1 cellular context compared by ENCODE assay signal in genomic region chr17:80477647-80478478, GRCh38.
TF ChIP-seq lines count a peak whose summit lies in the region.

No MANE protein-coding gene starts in this region.

TF ChIP-seq in HepG2, 621 proteins besides CTCF, POLR2A, EP300 and RAD21 (continued from another document and continues in another):
- TF ChIP-seq ZXDC (CRISPR knock-in tag; IDR thresholded peaks at IDR 0.05) (no peak), ZBTB3 (CRISPR knock-in tag; IDR thresholded peaks at IDR 0.05; ENCODE audit: borderline replicate concordance, low read depth) (no peak), ATM (IDR thresholded peaks at IDR 0.05; ENCODE audit: borderline replicate concordance) (no peak), RXRA (CRISPR knock-in tag; IDR thresholded peaks at IDR 0.05) (no peak), ZNF724P (CRISPR knock-in tag; IDR thresholded peaks at IDR 0.05; ENCODE audit: borderline replicate concordance) (no peak), SMARCE1 (IDR thresholded peaks at IDR 0.05; ENCODE audit: borderline replicate concordance) (no peak), NAIF1 (CRISPR knock-in tag; IDR thresholded peaks at IDR 0.05; ENCODE audit: borderline replicate concordance) (no peak), HHEX (CRISPR knock-in tag; IDR thresholded peaks at IDR 0.05) (no peak), ZNF253 (CRISPR knock-in tag; IDR thresholded peaks at IDR 0.05; ENCODE audit: borderline replicate concordance) (no peak), TCF7L2 (IDR thresholded peaks at IDR 0.05; ENCODE audit: low read depth, low read length) (no peak), ETV6 (CRISPR knock-in tag; conservative IDR thresholded peaks at IDR 0.05) (no peak), HNRNPH1 (optimal IDR thresholded peaks at IDR 0.05; ENCODE audit: low read depth, low read length) (no peak), ZNF256 (CRISPR knock-in tag; conservative IDR thresholded peaks at IDR 0.05) (no peak), TEAD2 (CRISPR knock-in tag; IDR thresholded peaks at IDR 0.05) (no peak), ISL2 (CRISPR knock-in tag; IDR thresholded peaks at IDR 0.05) (no peak), FOXA3 (CRISPR knock-in tag; IDR thresholded peaks at IDR 0.05) (no peak), TMF1 (CRISPR knock-in tag; IDR thresholded peaks at IDR 0.05; ENCODE audit: low read depth) (no peak), ZKSCAN1 (IDR thresholded peaks at IDR 0.05; ENCODE audit: low read length) (no peak), ZBTB38 (CRISPR knock-in tag; IDR thresholded peaks at IDR 0.05) (peak; percentile 67; the same call in 1 of the 2 replicates), ZNF570 (CRISPR knock-in tag; IDR thresholded peaks at IDR 0.05; ENCODE audit: borderline replicate concordance) (no peak), ZNF205 (CRISPR knock-in tag; IDR thresholded peaks at IDR 0.05) (no peak), XRCC5 (optimal IDR thresholded peaks at IDR 0.05; ENCODE audit: low read length) (peak; percentile 64), FOXP1 (IDR thresholded peaks at IDR 0.05) (no peak), FOXP1 (CRISPR knock-in tag; IDR thresholded peaks at IDR 0.05) (no peak), ZNF232 (CRISPR knock-in tag; IDR thresholded peaks at IDR 0.05; ENCODE audit: borderline replicate concordance) (no peak), ZNF687 (CRISPR knock-in tag; IDR thresholded peaks at IDR 0.05) (peak; percentile 46; the same call in 1 of the 2 replicates), SSRP1 (CRISPR knock-in tag; IDR thresholded peaks at IDR 0.05) (no peak), THAP7 (CRISPR knock-in tag; IDR thresholded peaks at IDR 0.05) (no peak), MED1 (CRISPR knock-in tag; IDR thresholded peaks at IDR 0.05) (no peak), ZFY (CRISPR knock-in tag; IDR thresholded peaks at IDR 0.05) (0 out of 2 replicates have a peak, but pooled peaks have one; percentile 43), SALL2 (CRISPR knock-in tag; IDR thresholded peaks at IDR 0.05) (no peak), TIGD3 (CRISPR knock-in tag; IDR thresholded peaks at IDR 0.05; ENCODE audit: borderline replicate concordance) (no peak), HOXA5 (CRISPR knock-in tag; IDR thresholded peaks at IDR 0.05) (no peak), NFIC (IDR thresholded peaks at IDR 0.05; ENCODE audit: low read length) (no peak), JARID2 (CRISPR knock-in tag; IDR thresholded peaks at IDR 0.05; ENCODE audit: insufficient replicate concordance) (no peak), NFKB2 (CRISPR knock-in tag; IDR thresholded peaks at IDR 0.05; ENCODE audit: borderline replicate concordance) (no peak)
- TF ChIP-seq, protein P1, sequence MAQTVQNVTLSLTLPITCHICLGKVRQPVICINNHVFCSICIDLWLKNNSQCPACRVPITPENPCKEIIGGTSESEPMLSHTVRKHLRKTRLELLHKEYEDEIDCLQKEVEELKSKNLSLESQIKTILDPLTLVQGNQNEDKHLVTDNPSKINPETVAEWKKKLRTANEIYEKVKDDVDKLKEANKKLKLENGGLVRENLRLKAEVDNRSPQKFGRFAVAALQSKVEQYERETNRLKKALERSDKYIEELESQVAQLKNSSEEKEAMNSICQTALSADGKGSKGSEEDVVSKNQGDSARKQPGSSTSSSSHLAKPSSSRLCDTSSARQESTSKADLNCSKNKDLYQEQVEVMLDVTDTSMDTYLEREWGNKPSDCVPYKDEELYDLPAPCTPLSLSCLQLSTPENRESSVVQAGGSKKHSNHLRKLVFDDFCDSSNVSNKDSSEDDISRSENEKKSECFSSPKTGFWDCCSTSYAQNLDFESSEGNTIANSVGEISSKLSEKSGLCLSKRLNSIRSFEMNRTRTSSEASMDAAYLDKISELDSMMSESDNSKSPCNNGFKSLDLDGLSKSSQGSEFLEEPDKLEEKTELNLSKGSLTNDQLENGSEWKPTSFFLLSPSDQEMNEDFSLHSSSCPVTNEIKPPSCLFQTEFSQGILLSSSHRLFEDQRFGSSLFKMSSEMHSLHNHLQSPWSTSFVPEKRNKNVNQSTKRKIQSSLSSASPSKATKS (CRISPR knock-in tag; IDR thresholded peaks at IDR 0.05) = no peak
- TF ChIP-seq, protein P2, sequence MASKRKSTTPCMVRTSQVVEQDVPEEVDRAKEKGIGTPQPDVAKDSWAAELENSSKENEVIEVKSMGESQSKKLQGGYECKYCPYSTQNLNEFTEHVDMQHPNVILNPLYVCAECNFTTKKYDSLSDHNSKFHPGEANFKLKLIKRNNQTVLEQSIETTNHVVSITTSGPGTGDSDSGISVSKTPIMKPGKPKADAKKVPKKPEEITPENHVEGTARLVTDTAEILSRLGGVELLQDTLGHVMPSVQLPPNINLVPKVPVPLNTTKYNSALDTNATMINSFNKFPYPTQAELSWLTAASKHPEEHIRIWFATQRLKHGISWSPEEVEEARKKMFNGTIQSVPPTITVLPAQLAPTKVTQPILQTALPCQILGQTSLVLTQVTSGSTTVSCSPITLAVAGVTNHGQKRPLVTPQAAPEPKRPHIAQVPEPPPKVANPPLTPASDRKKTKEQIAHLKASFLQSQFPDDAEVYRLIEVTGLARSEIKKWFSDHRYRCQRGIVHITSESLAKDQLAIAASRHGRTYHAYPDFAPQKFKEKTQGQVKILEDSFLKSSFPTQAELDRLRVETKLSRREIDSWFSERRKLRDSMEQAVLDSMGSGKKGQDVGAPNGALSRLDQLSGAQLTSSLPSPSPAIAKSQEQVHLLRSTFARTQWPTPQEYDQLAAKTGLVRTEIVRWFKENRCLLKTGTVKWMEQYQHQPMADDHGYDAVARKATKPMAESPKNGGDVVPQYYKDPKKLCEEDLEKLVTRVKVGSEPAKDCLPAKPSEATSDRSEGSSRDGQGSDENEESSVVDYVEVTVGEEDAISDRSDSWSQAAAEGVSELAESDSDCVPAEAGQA (IDR thresholded peaks at IDR 0.05; ENCODE audit: low read depth) = no peak
- TF ChIP-seq, protein P2 (CRISPR knock-in tag; IDR thresholded peaks at IDR 0.05; ENCODE audit: borderline replicate concordance) = no peak
- TF ChIP-seq, protein P3, sequence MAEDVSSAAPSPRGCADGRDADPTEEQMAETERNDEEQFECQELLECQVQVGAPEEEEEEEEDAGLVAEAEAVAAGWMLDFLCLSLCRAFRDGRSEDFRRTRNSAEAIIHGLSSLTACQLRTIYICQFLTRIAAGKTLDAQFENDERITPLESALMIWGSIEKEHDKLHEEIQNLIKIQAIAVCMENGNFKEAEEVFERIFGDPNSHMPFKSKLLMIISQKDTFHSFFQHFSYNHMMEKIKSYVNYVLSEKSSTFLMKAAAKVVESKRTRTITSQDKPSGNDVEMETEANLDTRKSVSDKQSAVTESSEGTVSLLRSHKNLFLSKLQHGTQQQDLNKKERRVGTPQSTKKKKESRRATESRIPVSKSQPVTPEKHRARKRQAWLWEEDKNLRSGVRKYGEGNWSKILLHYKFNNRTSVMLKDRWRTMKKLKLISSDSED (CRISPR knock-in tag; IDR thresholded peaks at IDR 0.05) = no peak
- TF ChIP-seq, protein P4, sequence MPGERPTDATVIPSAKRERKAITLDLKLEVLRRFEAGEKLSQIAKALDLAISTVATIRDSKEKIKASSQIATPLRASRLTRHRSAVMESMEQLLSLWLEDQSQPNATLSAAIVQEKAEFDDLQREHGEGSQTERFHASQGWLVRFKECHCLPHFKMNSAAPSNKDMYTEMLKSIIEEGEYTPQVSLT (CRISPR knock-in tag; IDR thresholded peaks at IDR 0.05; ENCODE audit: borderline replicate concordance, low read depth) = no peak
- TF ChIP-seq, protein P5, sequence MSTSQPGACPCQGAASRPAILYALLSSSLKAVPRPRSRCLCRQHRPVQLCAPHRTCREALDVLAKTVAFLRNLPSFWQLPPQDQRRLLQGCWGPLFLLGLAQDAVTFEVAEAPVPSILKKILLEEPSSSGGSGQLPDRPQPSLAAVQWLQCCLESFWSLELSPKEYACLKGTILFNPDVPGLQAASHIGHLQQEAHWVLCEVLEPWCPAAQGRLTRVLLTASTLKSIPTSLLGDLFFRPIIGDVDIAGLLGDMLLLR (CRISPR knock-in tag; IDR thresholded peaks at IDR 0.05) = no peak
- TF ChIP-seq, protein P6, sequence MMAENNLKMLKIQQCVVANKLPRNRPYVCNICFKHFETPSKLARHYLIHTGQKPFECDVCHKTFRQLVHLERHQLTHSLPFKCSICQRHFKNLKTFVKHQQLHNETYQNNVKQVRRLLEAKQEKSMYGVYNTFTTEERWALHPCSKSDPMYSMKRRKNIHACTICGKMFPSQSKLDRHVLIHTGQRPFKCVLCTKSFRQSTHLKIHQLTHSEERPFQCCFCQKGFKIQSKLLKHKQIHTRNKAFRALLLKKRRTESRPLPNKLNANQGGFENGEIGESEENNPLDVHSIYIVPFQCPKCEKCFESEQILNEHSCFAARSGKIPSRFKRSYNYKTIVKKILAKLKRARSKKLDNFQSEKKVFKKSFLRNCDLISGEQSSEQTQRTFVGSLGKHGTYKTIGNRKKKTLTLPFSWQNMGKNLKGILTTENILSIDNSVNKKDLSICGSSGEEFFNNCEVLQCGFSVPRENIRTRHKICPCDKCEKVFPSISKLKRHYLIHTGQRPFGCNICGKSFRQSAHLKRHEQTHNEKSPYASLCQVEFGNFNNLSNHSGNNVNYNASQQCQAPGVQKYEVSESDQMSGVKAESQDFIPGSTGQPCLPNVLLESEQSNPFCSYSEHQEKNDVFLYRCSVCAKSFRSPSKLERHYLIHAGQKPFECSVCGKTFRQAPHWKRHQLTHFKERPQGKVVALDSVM (CRISPR knock-in tag; IDR thresholded peaks at IDR 0.05) = no peak
